Comparison of ENCODE assay signal across 37 cellular contexts in the genomic region with DNA sequence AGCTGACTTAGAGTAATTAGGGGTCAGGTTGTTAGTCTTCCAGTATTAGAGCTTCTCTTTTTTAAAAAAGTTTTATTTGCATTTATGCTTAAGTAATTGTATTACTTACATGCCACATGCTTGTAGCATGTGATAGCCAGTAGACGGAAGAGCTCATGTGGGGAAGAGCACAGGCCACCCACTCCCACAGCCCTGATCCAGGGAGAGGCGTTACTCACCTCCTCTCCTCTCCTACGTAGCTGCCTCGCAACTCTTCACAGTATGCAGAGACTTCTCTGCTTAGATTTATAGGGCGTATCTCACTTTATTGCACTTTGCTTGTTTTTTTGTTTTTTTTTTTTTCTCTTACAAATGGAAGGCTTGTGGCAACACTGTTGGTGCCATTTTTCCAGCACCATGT.
"Had no signal": no experiment of that assay in that cellular context is flagged by ENCODE, and none has a peak within 500 bp of the region (broad histone marks: within the 10 kb centered on the region; RNA-seq: fewer than 3 reads in every experiment).

No MANE protein-coding gene starts in this region.

- H3K4me3 ChIP-seq: body of pancreas, breast epithelium, PC-9 had no signal

- H3K27me3 ChIP-seq: body of pancreas, breast epithelium had no signal

- H3K36me3 ChIP-seq: breast epithelium had no signal

- ATAC-seq: activated CD8-positive, alpha-beta memory T cell treated with anti-CD3 and anti-CD28 coated beads, Interleukin-2, amount 10 ng/mL, durations not matched to agents 7 days and 5 days; body of pancreas; Right ventricle myocardium inferior; SK-N-SH treated with all-trans-retinoic acid at 6 μM for 48 hours; T-cell had no signal

- H3K27ac ChIP-seq: body of pancreas, breast epithelium, PC-9, RWPE1, VCaP had no signal

- H2AFZ ChIP-seq: PC-9 had no signal

- H3K9me3 Mint-ChIP-seq: activated B cell treated with CpG ODN at 0.5 μM for 24 hours; activated CD4-positive, alpha-beta memory T cell treated with anti-CD3 and anti-CD28 coated beads, Interleukin-2, amount 10 ng/mL, durations not matched to agents 7 days and 5 days; activated naive CD4-positive, alpha-beta T cell treated with anti-CD3 and anti-CD28 coated beads, Interleukin-2, amount 50 U/mL, for 24 hours; activated naive CD8-positive, alpha-beta T cell treated with anti-CD3 and anti-CD28 coated beads, Interleukin-2, amount 10 ng/mL, durations not matched to agents 7 days and 5 days; activated T-helper 2 cell treated with anti-CD3 and anti-CD28 coated beads, Interferon-gamma antibody, Interleukin-2, Interleukin-4, amounts not matched to agents 10 μg/mL and 5 μg/mL and 100 μg/mL, durations not matched to agents 14 hours and 24 hours and 36 hours; T-cell had no signal

- H3K27me3 Mint-ChIP-seq: activated B cell treated with CpG ODN at 0.5 μM for 24 hours; activated CD4-positive, alpha-beta memory T cell treated with anti-CD3 and anti-CD28 coated beads, Interleukin-2, amount 10 ng/mL, durations not matched to agents 7 days and 5 days; activated CD8-positive, alpha-beta memory T cell treated with anti-CD3 and anti-CD28 coated beads, Interleukin-2, amount 10 ng/mL, durations not matched to agents 7 days and 5 days; activated naive CD4-positive, alpha-beta T cell treated with anti-CD3 and anti-CD28 coated beads, Interleukin-2, amount 50 U/mL, for 24 hours; activated naive CD8-positive, alpha-beta T cell treated with anti-CD3 and anti-CD28 coated beads, Interleukin-2, amount 10 ng/mL, durations not matched to agents 7 days and 5 days; T-cell had no signal

- H3K27ac Mint-ChIP-seq: activated CD4-positive, alpha-beta memory T cell treated with anti-CD3 and anti-CD28 coated beads, Interleukin-2, amount 10 ng/mL, durations not matched to agents 7 days and 5 days; activated CD8-positive, alpha-beta memory T cell treated with anti-CD3 and anti-CD28 coated beads, Interleukin-2, amount 10 ng/mL, durations not matched to agents 7 days and 5 days; T-cell had no signal

- H3K4me3 Mint-ChIP-seq: activated B cell treated with CpG ODN at 0.5 μM for 24 hours; activated CD4-positive, alpha-beta memory T cell treated with anti-CD3 and anti-CD28 coated beads, Interleukin-2, amount 10 ng/mL, durations not matched to agents 7 days and 5 days; activated CD8-positive, alpha-beta memory T cell treated with anti-CD3 and anti-CD28 coated beads, Interleukin-2, amount 10 ng/mL, durations not matched to agents 7 days and 5 days; activated naive CD4-positive, alpha-beta T cell treated with anti-CD3 and anti-CD28 coated beads, Interleukin-2, amount 50 U/mL, for 24 hours; activated naive CD8-positive, alpha-beta T cell treated with anti-CD3 and anti-CD28 coated beads, Interleukin-2, amount 10 ng/mL, durations not matched to agents 7 days and 5 days had no signal

- H3K9me3 ChIP-seq: body of pancreas, breast epithelium had no signal

- H3K4me1 ChIP-seq: breast epithelium had no signal

- DNase-seq: activated B cell treated with CpG ODN at 0.5 μM for 24 hours; activated CD4-positive, alpha-beta memory T cell treated with anti-CD3 and anti-CD28 coated beads, Interleukin-2, amount 10 ng/mL, durations not matched to agents 7 days and 5 days; activated CD4-positive, alpha-beta T cell treated with anti-CD3 and anti-CD28 coated beads for 4 hours; activated CD4-positive, CD25-positive, alpha-beta regulatory T cell treated with anti-CD3 and anti-CD28 coated beads, Interleukin-2, amount 50 U/mL, for 72 hours; activated CD8-positive, alpha-beta memory T cell treated with anti-CD3 and anti-CD28 coated beads for 24 hours; activated CD8-positive, alpha-beta memory T cell treated with anti-CD3 and anti-CD28 coated beads, Interleukin-2, amount 10 ng/mL, durations not matched to agents 7 days and 5 days; activated CD8-positive, alpha-beta memory T cell treated with anti-CD3 and anti-CD28 coated beads, Interleukin-2, amount 50 U/mL, for 48 hours; activated gamma-delta T cell; activated naive CD4-positive, alpha-beta T cell treated with Interleukin-2 at 50 U/mL for 16 hours; activated naive CD8-positive, alpha-beta T cell treated with anti-CD3 and anti-CD28 coated beads, Interleukin-2, amount 10 ng/mL, durations not matched to agents 7 days and 5 days; activated T-cell treated with anti-CD3 and anti-CD28 coated beads, Interleukin-2, amount 50 U/mL, for 48 hours; body of pancreas; Kasumi-1; KG1; MM.1S; MV-4-11; NCI-H1092; NCI-H1436 treated with DMSO at 0.1 percent for 48 hours; NCI-H1694 treated with DMSO at 0.1 percent for 48 hours; NCI-H2029; NCI-H2107; NCI-H2171; NCI-H510A; NCI-H526; NCI-H748 treated with DMSO at 0.1 percent for 48 hours; NK-92 treated with Interleukin-12 subunit alpha and Interleukin-12 subunit beta, amount 100 ng/mL, for 24 hours; PC-9; SIG-M5; T-cell; T-helper 9 cell had no signal

- H3K4me2 ChIP-seq: PC-9 had no signal
